In the genomic region with DNA sequence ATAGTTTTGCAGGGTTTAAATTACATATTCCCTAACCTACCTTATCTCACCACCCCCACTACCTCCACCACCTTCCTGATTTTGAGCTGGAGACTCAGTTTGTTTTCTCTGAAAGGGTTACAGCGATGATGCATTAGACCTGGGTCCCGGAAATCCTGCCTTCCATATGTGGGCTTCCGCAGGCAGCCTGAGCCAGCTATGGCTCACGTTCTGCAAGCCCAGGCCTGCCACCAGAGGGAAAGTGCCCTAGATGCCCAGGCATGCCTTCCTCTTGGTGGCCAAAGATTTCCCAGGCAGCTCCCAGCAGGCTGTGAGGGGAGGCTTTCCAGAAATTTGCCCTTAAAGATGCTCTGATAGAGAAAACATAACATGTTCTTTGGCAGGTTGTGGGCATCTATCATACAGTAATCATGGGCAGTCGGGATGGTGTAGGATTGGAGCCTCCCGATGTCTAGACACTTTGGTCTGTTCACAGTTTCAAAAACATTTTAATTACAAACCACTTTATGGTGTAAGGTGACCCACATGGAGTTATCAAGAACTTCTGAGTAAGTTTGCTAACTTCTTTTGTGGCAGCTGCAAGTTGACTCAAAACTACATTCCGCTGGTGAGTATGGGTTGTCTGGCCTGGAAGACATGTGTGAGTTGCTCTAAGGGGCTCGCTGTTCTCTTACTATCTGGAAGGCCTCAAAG, we compare ENCODE assay signal across 11 cellular contexts.
DNase-seq lines count a peak whose midpoint lies in the region; ATAC-seq lines count a peak whose summit lies in the region.
"Had no signal": no experiment of that assay in that cellular context is flagged by ENCODE, and none has a peak within 500 bp of the region (broad histone marks: within the 10 kb centered on the region; RNA-seq: fewer than 3 reads in every experiment).

No MANE protein-coding gene starts in this region.

- peak overlapping the region; percentile 55 for H3K4me3 Mint-ChIP-seq in central memory CD8-positive, alpha-beta T cell
- H3K4me3 Mint-ChIP-seq: B cell had no signal

- H3K4me1 Mint-ChIP-seq in central memory CD8-positive, alpha-beta T cell, result peaks cover 38% of the 10 kb centered on the region

- ATAC-seq in central memory CD8-positive, alpha-beta T cell (replicated peaks; ENCODE audit: extremely low read depth, poor library complexity, severe bottlenecking), result peak; percentile 66
- ATAC-seq in HG03439 (IDR thresholded peaks at IDR 0.05; ENCODE audit: unreplicated experiment), result no peak

- no peaks in the 10 kb centered on the region for H3K9me3 Mint-ChIP-seq in central memory CD8-positive, alpha-beta T cell

- H3K27me3 Mint-ChIP-seq in central memory CD8-positive, alpha-beta T cell, result no peaks in the 10 kb centered on the region

- H3K36me3 Mint-ChIP-seq in central memory CD8-positive, alpha-beta T cell (ENCODE audit: insufficient read depth), result peaks cover 4% of the 10 kb centered on the region

- peak; percentile 49 for DNase-seq in stimulated activated CD4-positive, alpha-beta T cell treated with anti-CD3 and anti-CD28 coated beads, Interleukin-15, amount 100 ng/mL, for 24 hours
- DNase-seq in stimulated activated CD4-positive, alpha-beta T cell treated with anti-CD3 and anti-CD28 coated beads, Interleukin-12 subunit alpha, Interleukin-12 subunit beta, amount 100 ng/mL, for 4 hours, result no peak
- peak in 3 of 5 experiments; percentile 36 to 92 (median 49) for DNase-seq in T-helper 2 cell
- DNase-seq in central memory CD8-positive, alpha-beta T cell (ENCODE audit: low spot score in 2 of 2), result no peak
- DNase-seq in ureter (ENCODE audit: low spot score), result peak; percentile 80
- DNase-seq in NCI-H82 (lab: John Stamatoyannopoulos, UW), result no peak
- DNase-seq in hypothalamus (lab: John Stamatoyannopoulos, UW), result no peak
- DNase-seq: occipital lobe, T1000 had no signal

- H3K27ac Mint-ChIP-seq in central memory CD8-positive, alpha-beta T cell (ENCODE audit: low read depth), result peak overlapping the region; percentile 63
- H3K27ac Mint-ChIP-seq: B cell had no signal

Comparison
In these comparisons a context has a peak if more than half of its experiments do, and no peak if none do; other contexts are left out.
1. DNase-seq: peak in stimulated activated CD4-positive, alpha-beta T cell treated with anti-CD3 and anti-CD28 coated beads, Interleukin-15, amount 100 ng/mL, for 24 hours (single experiment), T-helper 2 cell (3 of 5) and ureter (single experiment); none in stimulated activated CD4-positive, alpha-beta T cell treated with anti-CD3 and anti-CD28 coated beads, Interleukin-12 subunit alpha, Interleukin-12 subunit beta, amount 100 ng/mL, for 4 hours (single experiment), central memory CD8-positive, alpha-beta T cell (0 of 2), NCI-H82 (single experiment) and hypothalamus (0 of 51).